1 cellular context compared by ENCODE assay signal in the genomic region with DNA sequence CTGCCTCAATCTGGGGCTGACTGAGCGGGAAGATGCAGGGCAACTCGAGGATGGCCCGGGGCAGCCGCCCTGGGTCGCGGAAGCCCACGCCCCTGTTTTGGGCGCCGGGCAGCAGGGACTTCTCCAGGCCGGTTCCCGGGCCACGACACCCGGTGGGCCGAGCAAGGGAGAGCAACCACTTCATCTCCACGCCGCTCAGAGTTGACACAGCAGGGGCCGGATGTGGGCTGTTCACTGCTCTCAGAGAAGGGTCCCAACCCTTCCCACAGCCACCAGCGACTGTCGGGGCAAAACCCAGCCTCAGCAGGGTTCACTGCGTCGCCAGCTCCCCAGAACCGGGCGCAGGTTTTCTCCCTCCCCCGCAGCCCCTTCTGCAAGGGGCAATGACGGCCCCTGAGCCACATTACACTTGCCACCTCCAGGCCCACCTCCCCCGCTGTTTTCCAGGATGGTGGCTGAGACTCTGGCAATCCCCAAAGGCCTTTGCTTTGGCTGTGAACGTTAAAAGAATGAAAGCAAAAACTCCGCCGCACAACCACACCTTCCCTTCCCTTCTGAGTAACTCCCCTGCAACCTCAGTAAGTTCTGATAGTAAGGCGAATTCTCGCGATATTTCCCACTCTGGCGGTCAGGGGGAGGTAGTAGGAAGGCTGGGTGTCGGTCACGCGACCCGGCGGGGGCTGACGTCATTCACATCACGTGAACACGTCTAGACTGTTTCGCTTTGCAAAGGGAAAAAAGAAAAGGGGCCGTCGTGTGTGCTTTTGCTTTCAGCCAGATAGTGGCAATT.
TF ChIP-seq lines count a peak whose summit lies in the region.

No MANE protein-coding gene starts in this region.

TF ChIP-seq in HEK293, 187 proteins besides CTCF, POLR2A, EP300 and RAD21 (continued from another document):
- TF ChIP-seq HIC1 (tag by site-specific recombination; IDR thresholded peaks at IDR 0.05) (0 out of 2 replicates have a peak, but pooled peaks have one; percentile 28), REPIN1 (tag by site-specific recombination; IDR thresholded peaks at IDR 0.05; ENCODE audit: low read depth) (no peak), ZSCAN16 (tag by site-specific recombination; IDR thresholded peaks at IDR 0.05) (no peak), GLI4 (tag by site-specific recombination; IDR thresholded peaks at IDR 0.05) (no peak), SALL2 (tag by site-specific recombination; IDR thresholded peaks at IDR 0.05; ENCODE audit: borderline replicate concordance) (no peak), ZBTB6 (tag by site-specific recombination; IDR thresholded peaks at IDR 0.05) (no peak), ZNF621 (tag by site-specific recombination; IDR thresholded peaks at IDR 0.05) (no peak), ZNF354C (tag by site-specific recombination; IDR thresholded peaks at IDR 0.05; ENCODE audit: borderline replicate concordance, low read depth) (no peak), ZBTB49 (tag by site-specific recombination; IDR thresholded peaks at IDR 0.05; ENCODE audit: low read depth) (no peak), MEIS1 (CRISPR knock-in tag; IDR thresholded peaks at IDR 0.05; ENCODE audit: borderline replicate concordance) (no peak), ZNF274 (IDR thresholded peaks at IDR 0.05; ENCODE audit: low read length) (no peak), ZNF274 (tag by site-specific recombination; IDR thresholded peaks at IDR 0.05; ENCODE audit: borderline replicate concordance) (no peak), ZNF624 (tag by site-specific recombination; IDR thresholded peaks at IDR 0.05) (no peak), ZBTB20 (tag by site-specific recombination; IDR thresholded peaks at IDR 0.05) (peak; percentile 99), ZNF830 (tag by site-specific recombination; IDR thresholded peaks at IDR 0.05; ENCODE audit: low read depth) (no peak), ZNF350 (tag by site-specific recombination; IDR thresholded peaks at IDR 0.05) (no peak), IKZF3 (tag by site-specific recombination; IDR thresholded peaks at IDR 0.05) (no peak), YY2 (tag by site-specific recombination; IDR thresholded peaks at IDR 0.05) (no peak), ZNF426 (tag by site-specific recombination; IDR thresholded peaks at IDR 0.05) (no peak)
- TF ChIP-seq, protein P1, sequence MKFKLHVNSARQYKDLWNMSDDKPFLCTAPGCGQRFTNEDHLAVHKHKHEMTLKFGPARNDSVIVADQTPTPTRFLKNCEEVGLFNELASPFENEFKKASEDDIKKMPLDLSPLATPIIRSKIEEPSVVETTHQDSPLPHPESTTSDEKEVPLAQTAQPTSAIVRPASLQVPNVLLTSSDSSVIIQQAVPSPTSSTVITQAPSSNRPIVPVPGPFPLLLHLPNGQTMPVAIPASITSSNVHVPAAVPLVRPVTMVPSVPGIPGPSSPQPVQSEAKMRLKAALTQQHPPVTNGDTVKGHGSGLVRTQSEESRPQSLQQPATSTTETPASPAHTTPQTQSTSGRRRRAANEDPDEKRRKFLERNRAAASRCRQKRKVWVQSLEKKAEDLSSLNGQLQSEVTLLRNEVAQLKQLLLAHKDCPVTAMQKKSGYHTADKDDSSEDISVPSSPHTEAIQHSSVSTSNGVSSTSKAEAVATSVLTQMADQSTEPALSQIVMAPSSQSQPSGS (tag by site-specific recombination; IDR thresholded peaks at IDR 0.05; ENCODE audit: low read depth) = peak; percentile 99
- TF ChIP-seq, protein P2, sequence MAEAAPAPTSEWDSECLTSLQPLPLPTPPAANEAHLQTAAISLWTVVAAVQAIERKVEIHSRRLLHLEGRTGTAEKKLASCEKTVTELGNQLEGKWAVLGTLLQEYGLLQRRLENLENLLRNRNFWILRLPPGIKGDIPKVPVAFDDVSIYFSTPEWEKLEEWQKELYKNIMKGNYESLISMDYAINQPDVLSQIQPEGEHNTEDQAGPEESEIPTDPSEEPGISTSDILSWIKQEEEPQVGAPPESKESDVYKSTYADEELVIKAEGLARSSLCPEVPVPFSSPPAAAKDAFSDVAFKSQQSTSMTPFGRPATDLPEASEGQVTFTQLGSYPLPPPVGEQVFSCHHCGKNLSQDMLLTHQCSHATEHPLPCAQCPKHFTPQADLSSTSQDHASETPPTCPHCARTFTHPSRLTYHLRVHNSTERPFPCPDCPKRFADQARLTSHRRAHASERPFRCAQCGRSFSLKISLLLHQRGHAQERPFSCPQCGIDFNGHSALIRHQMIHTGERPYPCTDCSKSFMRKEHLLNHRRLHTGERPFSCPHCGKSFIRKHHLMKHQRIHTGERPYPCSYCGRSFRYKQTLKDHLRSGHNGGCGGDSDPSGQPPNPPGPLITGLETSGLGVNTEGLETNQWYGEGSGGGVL (tag by site-specific recombination; IDR thresholded peaks at IDR 0.05) = peak; percentile 66
- TF ChIP-seq, protein P3, sequence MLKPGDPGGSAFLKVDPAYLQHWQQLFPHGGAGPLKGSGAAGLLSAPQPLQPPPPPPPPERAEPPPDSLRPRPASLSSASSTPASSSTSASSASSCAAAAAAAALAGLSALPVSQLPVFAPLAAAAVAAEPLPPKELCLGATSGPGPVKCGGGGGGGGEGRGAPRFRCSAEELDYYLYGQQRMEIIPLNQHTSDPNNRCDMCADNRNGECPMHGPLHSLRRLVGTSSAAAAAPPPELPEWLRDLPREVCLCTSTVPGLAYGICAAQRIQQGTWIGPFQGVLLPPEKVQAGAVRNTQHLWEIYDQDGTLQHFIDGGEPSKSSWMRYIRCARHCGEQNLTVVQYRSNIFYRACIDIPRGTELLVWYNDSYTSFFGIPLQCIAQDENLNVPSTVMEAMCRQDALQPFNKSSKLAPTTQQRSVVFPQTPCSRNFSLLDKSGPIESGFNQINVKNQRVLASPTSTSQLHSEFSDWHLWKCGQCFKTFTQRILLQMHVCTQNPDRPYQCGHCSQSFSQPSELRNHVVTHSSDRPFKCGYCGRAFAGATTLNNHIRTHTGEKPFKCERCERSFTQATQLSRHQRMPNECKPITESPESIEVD (tag by site-specific recombination; IDR thresholded peaks at IDR 0.05) = no peak
